17 cellular contexts compared by ENCODE assay signal in the genomic region with DNA sequence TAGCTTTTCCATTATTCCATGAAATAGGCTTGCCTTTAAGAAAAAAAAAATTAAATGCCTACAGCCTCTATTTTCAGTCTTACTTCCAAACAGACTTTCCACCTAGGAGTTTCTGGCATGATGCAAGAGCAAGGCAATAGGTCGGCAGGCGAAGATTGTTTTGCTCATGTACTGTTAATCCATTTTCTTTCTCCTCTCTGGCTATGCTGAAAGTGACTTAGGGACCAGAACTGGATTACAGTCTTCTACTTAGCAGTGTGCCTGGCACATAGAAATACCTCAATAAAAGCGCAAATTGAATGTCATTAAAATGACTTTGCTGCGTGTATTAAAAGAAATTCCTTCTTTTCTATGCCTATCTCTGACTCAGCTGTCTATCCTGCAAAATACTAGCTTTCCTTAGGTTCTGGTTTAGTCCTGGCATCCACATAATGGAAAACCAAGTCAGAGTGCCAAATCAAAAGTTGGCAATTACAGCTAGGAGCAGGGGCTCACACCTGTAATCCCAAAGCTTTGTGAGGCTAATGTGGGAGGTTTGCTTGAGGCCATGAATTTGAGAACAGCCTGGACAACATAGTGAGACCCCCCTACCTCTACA. TPM values are rescaled to one million over a fixed set of nuclear protein-coding genes. Genes with fewer than 3 reads are reported as not detected.
"Had no signal": no experiment of that assay in that cellular context is flagged by ENCODE, and none has a peak within 500 bp of the region (broad histone marks: within the 10 kb centered on the region; RNA-seq: fewer than 3 reads in every experiment).

No MANE protein-coding gene starts in this region.

- H3K27ac ChIP-seq: dorsolateral prefrontal cortex, foreskin keratinocyte, skin epidermis, testis, upper lobe of left lung had no signal

- H3K4me1 Mint-ChIP-seq: activated CD4-positive, alpha-beta T cell treated with anti-CD3 and anti-CD28 coated beads, Interleukin-2, amount 10 ng/mL, durations not matched to agents 24 days and 14 days had no signal

- DNase-seq: activated CD4-positive, alpha-beta T cell treated with anti-CD3 and anti-CD28 coated beads, Interleukin-2, amount 10 ng/mL, durations not matched to agents 24 days and 14 days; activated gamma-delta T cell treated with Interleukin-2 at 50 U/mL for 16 hours; activated naive CD8-positive, alpha-beta T cell treated with anti-CD3 and anti-CD28 coated beads, Interleukin-2, amount 10 ng/mL, durations not matched to agents 7 days and 5 days; anterior cingulate cortex; dorsolateral prefrontal cortex; endodermal cell; foreskin keratinocyte; glutamatergic neuron; kidney glomerular epithelial cell; posterior cingulate gyrus; retina; T-helper 2 cell; testis; upper lobe of left lung had no signal

- H3K9me3 Mint-ChIP-seq: natural killer cell treated with Interleukin-12 subunit alpha and Interleukin-12 subunit beta and Interleukin-15 and Interleukin-18, amount 100 ng/mL, for 72 hours; stimulated activated naive CD8-positive, alpha-beta T cell treated with anti-CD3 and anti-CD28 coated beads, Interleukin-15, Interleukin-2, amounts not matched to agents 100 ng/mL and 50 ng/mL, for 24 hours had no signal

- H3K4me1 ChIP-seq: testis, upper lobe of left lung had no signal

- H3K27me3 ChIP-seq: dorsolateral prefrontal cortex, foreskin keratinocyte, testis, upper lobe of left lung had no signal

- ATAC-seq: foreskin keratinocyte; natural killer cell treated with Interleukin-12 subunit alpha and Interleukin-12 subunit beta and Interleukin-15 and Interleukin-18, amount 100 ng/mL, for 72 hours had no signal

- H3K4me3 ChIP-seq: dorsolateral prefrontal cortex, skin epidermis, testis, upper lobe of left lung had no signal

- H3K4me3 Mint-ChIP-seq: activated CD4-positive, alpha-beta T cell treated with anti-CD3 and anti-CD28 coated beads, Interleukin-2, amount 10 ng/mL, durations not matched to agents 24 days and 14 days; activated naive CD8-positive, alpha-beta T cell treated with anti-CD3 and anti-CD28 coated beads, Interleukin-2, amount 10 ng/mL, durations not matched to agents 7 days and 5 days; endodermal cell; natural killer cell treated with Interleukin-12 subunit alpha and Interleukin-12 subunit beta and Interleukin-15 and Interleukin-18, amount 100 ng/mL, for 72 hours; stimulated activated naive CD8-positive, alpha-beta T cell treated with anti-CD3 and anti-CD28 coated beads, Interleukin-15, Interleukin-2, amounts not matched to agents 100 ng/mL and 50 ng/mL, for 24 hours had no signal

- H3K27ac Mint-ChIP-seq: activated CD4-positive, alpha-beta T cell treated with anti-CD3 and anti-CD28 coated beads, Interleukin-2, amount 10 ng/mL, durations not matched to agents 24 days and 14 days; activated naive CD8-positive, alpha-beta T cell treated with anti-CD3 and anti-CD28 coated beads, Interleukin-2, amount 10 ng/mL, durations not matched to agents 7 days and 5 days; endodermal cell; natural killer cell treated with Interleukin-12 subunit alpha and Interleukin-12 subunit beta and Interleukin-15 and Interleukin-18, amount 100 ng/mL, for 72 hours; stimulated activated naive CD8-positive, alpha-beta T cell treated with anti-CD3 and anti-CD28 coated beads, Interleukin-15, Interleukin-2, amounts not matched to agents 100 ng/mL and 50 ng/mL, for 24 hours had no signal

- H3K27me3 Mint-ChIP-seq: activated CD4-positive, alpha-beta T cell treated with anti-CD3 and anti-CD28 coated beads, Interleukin-2, amount 10 ng/mL, durations not matched to agents 24 days and 14 days; activated naive CD8-positive, alpha-beta T cell treated with anti-CD3 and anti-CD28 coated beads, Interleukin-2, amount 10 ng/mL, durations not matched to agents 7 days and 5 days; natural killer cell treated with Interleukin-12 subunit alpha and Interleukin-12 subunit beta and Interleukin-15 and Interleukin-18, amount 100 ng/mL, for 72 hours; stimulated activated naive CD8-positive, alpha-beta T cell treated with anti-CD3 and anti-CD28 coated beads, Interleukin-15, Interleukin-2, amounts not matched to agents 100 ng/mL and 50 ng/mL, for 24 hours had no signal

- H3K9me3 ChIP-seq: testis, upper lobe of left lung had no signal

RNA-seq across cellular contexts. Expression of a gene that starts 51.9 kb away (rescaled TPM):
- total RNA-seq: activated CD4-positive, alpha-beta T cell treated with anti-CD3 and anti-CD28 coated beads, Interleukin-2, amount 10 ng/mL, durations not matched to agents 24 days and 14 days; activated naive CD8-positive, alpha-beta T cell treated with anti-CD3 and anti-CD28 coated beads, Interleukin-2, amount 10 ng/mL, durations not matched to agents 7 days and 5 days; natural killer cell treated with Interleukin-12 subunit alpha and Interleukin-12 subunit beta and Interleukin-15 and Interleukin-18, amount 100 ng/mL, for 72 hours had no signal
